8 cellular contexts compared by ENCODE assay signal in genomic region chr11:88359529-88359928, GRCh38. TPM values are rescaled to one million over a fixed set of nuclear protein-coding genes. Genes with fewer than 3 reads are reported as not detected.
DNase-seq lines count a peak whose midpoint lies in the region; ATAC-seq, FAIRE-seq and TF ChIP-seq lines count a peak whose summit lies in the region.

No MANE protein-coding gene starts in this region.

- POLR2A ChIA-PET in naive thymus-derived CD8-positive, alpha-beta T cell (lab: Charles Lee), result interaction anchor here (1.2 kb wide), 1 partner anchor 22 kb away, joined by 5 read pairs; the partner anchor contains the start of gene CTSC

- no peaks in the 10 kb centered on the region for H3K27me3 Mint-ChIP-seq in naive thymus-derived CD8-positive, alpha-beta T cell
- H3K27me3 Mint-ChIP-seq in chondrocyte (ENCODE audit: low read depth), result peaks cover 4% of the 10 kb centered on the region

- no peaks in the 10 kb centered on the region for H3K79me2 ChIP-seq in MM.1S (ENCODE audit: low read length)

- H3K4me1 ChIP-seq in MM.1S (ENCODE audit: low read length) (peaks cover 14% of the 10 kb centered on the region), small intestine (ENCODE audit: control insufficient read depth in 2 of 2, insufficient read depth in 1 of 2, low read depth in 1 of 2, low read length in 1 of 2) (no peaks in the 10 kb centered on the region), foreskin keratinocyte (peaks cover 14% of the 10 kb centered on the region)

- H3K27ac Mint-ChIP-seq in naive thymus-derived CD8-positive, alpha-beta T cell, result peak overlapping the region in 3 of 10 donors; percentile 1 to 11 (median 1)
- no peak overlapping the region for H3K27ac Mint-ChIP-seq in chondrocyte (ENCODE audit: unreplicated experiment)

- no peaks in the 10 kb centered on the region for H3K27me3 ChIP-seq in MM.1S (replicated peaks; ENCODE audit: insufficient read depth, low read length)
- H3K27me3 ChIP-seq in small intestine (ENCODE audit: control insufficient read depth in 2 of 2, insufficient read depth in 2 of 2, low read length in 2 of 2), result no peaks in the 10 kb centered on the region
- no peaks in the 10 kb centered on the region for H3K27me3 ChIP-seq in foreskin keratinocyte

- H3K4me1 Mint-ChIP-seq in naive thymus-derived CD8-positive, alpha-beta T cell, result peaks cover 14 to 37% (median 33%) of the 10 kb centered on the region in 4 donors
- H3K4me1 Mint-ChIP-seq in chondrocyte (ENCODE audit: low read depth), result peaks cover 15% of the 10 kb centered on the region

- no peak overlapping the region for H3K27ac ChIP-seq in MM.1S (ENCODE audit: low read length)
- H3K27ac ChIP-seq in small intestine (ENCODE audit: low read depth in 1 of 2, low read length in 1 of 2), result no peak overlapping the region
- no peak overlapping the region for H3K27ac ChIP-seq in foreskin keratinocyte

- no peaks in the 10 kb centered on the region for H4K20me1 ChIP-seq in MM.1S (ENCODE audit: insufficient read depth, low read length)

- no peaks in the 10 kb centered on the region; the same call in 1 of the 2 replicates for H3F3A ChIP-seq in MM.1S (ENCODE audit: insufficient read depth, low read length)

- no peak overlapping the region for H3K4me2 ChIP-seq in MM.1S (ENCODE audit: low read depth, low read length)

- H3K9me3 ChIP-seq in MM.1S (replicated peaks; ENCODE audit: insufficient read depth, low read length) (no peaks in the 10 kb centered on the region), small intestine (ENCODE audit: control insufficient read depth, low read depth) (no peaks in the 10 kb centered on the region)

- H3K9me2 ChIP-seq in MM.1S (replicated peaks; ENCODE audit: insufficient read depth, low read length), result no peaks in the 10 kb centered on the region

- no peak overlapping the region for H2AFZ ChIP-seq in MM.1S (ENCODE audit: low read length)

- WGBS in small intestine, 3 donors, result 44 to 71% (median 64%) methylated on average over 1 of the region's 1 CpG

- H3K36me3 ChIP-seq in MM.1S (replicated peaks; ENCODE audit: insufficient read depth, low read length), result no peaks in the 10 kb centered on the region
- no peaks in the 10 kb centered on the region for H3K36me3 ChIP-seq in small intestine (ENCODE audit: control insufficient read depth in 2 of 2, insufficient read depth in 2 of 2, low read length in 2 of 2)

- DNase-seq in NCI-H82 (lab: John Stamatoyannopoulos, UW) (peak; percentile 40), NCI-H82 treated with DMSO at 0.1 percent for 48 hours (lab: John Stamatoyannopoulos, UW; ENCODE audit: unreplicated experiment) (no peak), MM.1S (peak; percentile 43), chondrocyte (ENCODE audit: low spot score) (no peak), small intestine (no peak), foreskin keratinocyte (no peak)
- DNase-seq in naive thymus-derived CD8-positive, alpha-beta T cell, result peak in 2 of 10 donors; percentile 9 to 14

- H3K4me3 ChIP-seq in MM.1S (ENCODE audit: low read length) (no peak overlapping the region), small intestine (ENCODE audit: low read depth in 1 of 2, low read length in 2 of 2) (no peak overlapping the region)

- no peaks in the 10 kb centered on the region for H3K9me3 Mint-ChIP-seq in naive thymus-derived CD8-positive, alpha-beta T cell
- H3K9me3 Mint-ChIP-seq in chondrocyte (ENCODE audit: low read depth), result no peaks in the 10 kb centered on the region

- no peaks in the 10 kb centered on the region for H3K36me3 Mint-ChIP-seq in naive thymus-derived CD8-positive, alpha-beta T cell
- H3K36me3 Mint-ChIP-seq in chondrocyte (ENCODE audit: low read depth), result no peaks in the 10 kb centered on the region

- H3K4me3 Mint-ChIP-seq in naive thymus-derived CD8-positive, alpha-beta T cell, result peak overlapping the region in 6 of 10 donors; percentile 5 to 47 (median 16)
- no peak overlapping the region for H3K4me3 Mint-ChIP-seq in chondrocyte (ENCODE audit: unreplicated experiment)

- H3K9ac ChIP-seq in MM.1S (ENCODE audit: low read length), result no peak overlapping the region

- no peak for FAIRE-seq in small intestine (lab: Jason Lieb, UNC)

- no peak for TF ChIP-seq CTCF in MM.1S (IDR thresholded peaks at IDR 0.05; ENCODE audit: low read length)
- no peak for TF ChIP-seq CTCF in chondrocyte (IDR thresholded peaks at IDR 0.05)
- TF ChIP-seq CTCF in foreskin keratinocyte (conservative IDR thresholded peaks at IDR 0.05), result no peak

- ATAC-seq in HG02642 (IDR thresholded peaks at IDR 0.05; ENCODE audit: poor library complexity, unreplicated experiment) (peak; percentile 67), foreskin keratinocyte (no peak)
- ATAC-seq in naive thymus-derived CD8-positive, alpha-beta T cell, result peak in 1 of 2 donors; percentile 59

RNA-seq across cellular contexts. Expression of gene CTSC, which starts 22.0 kb away (rescaled TPM):
- total RNA-seq in naive thymus-derived CD8-positive, alpha-beta T cell, result 10 to 100 TPM; 37.3 to 41.5 TPM
- polyA plus RNA-seq in naive thymus-derived CD8-positive, alpha-beta T cell, result 100 to 1,000 TPM in 1 of 3 donors, 10 to 100 TPM in 2; 88.7 to 166 (median 90.3) TPM
- total RNA-seq in chondrocyte (0.77 to 4.8 TPM (median 2.7 TPM) in 3 replicates), foreskin keratinocyte (372 and 455 TPM in 2 replicates)
- polyA plus RNA-seq in small intestine (10 to 100 TPM; 16.1 to 72.6 (median 24.6) TPM), foreskin keratinocyte (355 and 470 TPM in 2 replicates)

Comparison
In these comparisons a context has a peak if more than half of its experiments do, and no peak if none do; other contexts are left out.
1. DNase-seq: peak in NCI-H82 (single experiment) and MM.1S (single experiment); none in NCI-H82 treated with DMSO at 0.1 percent for 48 hours (single experiment), chondrocyte (single experiment), small intestine (single experiment) and foreskin keratinocyte (0 of 2).